ENCODE assay signal across 1 cellular context in genomic region chr2:101150306-101151140, GRCh38.
TF ChIP-seq lines count a peak whose summit lies in the region.

No MANE protein-coding gene starts in this region.

TF ChIP-seq in WTC11, 78 proteins besides CTCF, POLR2A, EP300 and RAD21 (continued from another document):
- TF ChIP-seq ZSCAN18 (CRISPR knock-in tag; IDR thresholded peaks at IDR 0.05) (no peak), CREB1 (CRISPR knock-in tag; IDR thresholded peaks at IDR 0.05) (no peak), ETV6 (CRISPR knock-in tag; IDR thresholded peaks at IDR 0.05) (no peak), USF1 (CRISPR knock-in tag; IDR thresholded peaks at IDR 0.05) (0 out of 2 replicates have a peak, but pooled peaks have one; percentile 38), NR3C1 (CRISPR knock-in tag; conservative IDR thresholded peaks at IDR 0.05; ENCODE audit: low read depth) (no peak), E2F5 (CRISPR knock-in tag; IDR thresholded peaks at IDR 0.05) (0 out of 2 replicates have a peak, but pooled peaks have one; percentile 8), RORB (CRISPR knock-in tag; IDR thresholded peaks at IDR 0.05) (no peak), ZNF232 (CRISPR knock-in tag; IDR thresholded peaks at IDR 0.05) (no peak), ZNF416 (CRISPR knock-in tag; IDR thresholded peaks at IDR 0.05) (no peak), NFATC4 (CRISPR knock-in tag; IDR thresholded peaks at IDR 0.05) (no peak), FOXK1 (CRISPR knock-in tag; IDR thresholded peaks at IDR 0.05) (peak; percentile 42; the same call in 1 of the 2 replicates), MAX (CRISPR knock-in tag; IDR thresholded peaks at IDR 0.05) (peak; percentile 67; the same call in 1 of the 2 replicates), EMX1 (CRISPR knock-in tag; IDR thresholded peaks at IDR 0.05) (no peak)
